In the genomic region with DNA sequence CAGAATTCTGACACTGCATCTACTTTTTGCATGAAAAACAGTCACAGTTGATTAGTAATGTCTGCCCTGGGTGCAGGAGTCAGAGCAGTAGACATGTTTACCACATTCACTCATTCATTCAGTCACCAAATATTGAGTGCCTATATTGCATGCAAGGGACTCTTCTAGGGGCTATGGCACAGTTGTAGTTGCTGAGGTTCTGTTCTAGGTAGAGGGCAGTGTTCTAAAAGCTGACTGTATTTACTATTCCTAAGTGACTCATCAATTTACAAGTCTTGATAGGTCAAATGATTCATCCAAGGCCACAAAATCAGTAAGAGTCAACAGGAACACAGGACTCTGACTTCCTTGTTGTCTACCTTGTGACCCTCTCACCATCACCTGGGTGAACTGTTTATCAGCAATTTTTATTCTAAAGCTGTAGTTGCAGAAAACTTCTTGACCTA, we compare ENCODE assay signal across 11 cellular contexts.
DNase-seq lines count a peak whose midpoint lies in the region; ATAC-seq and TF ChIP-seq lines count a peak whose summit lies in the region.
"Had no signal": no experiment of that assay in that cellular context is flagged by ENCODE, and none has a peak within 500 bp of the region (broad histone marks: within the 10 kb centered on the region; RNA-seq: fewer than 3 reads in every experiment).

No MANE protein-coding gene starts in this region.

- peak; percentile 78 for DNase-seq in Caki2 (ENCODE audit: low read depth)
- DNase-seq in HS-5 (ENCODE audit: low read depth): peak; percentile 18
- DNase-seq in activated T-helper 1 cell treated with anti-CD3 and anti-CD28 coated beads, Interleukin-12 subunit alpha, Interleukin-12 subunit beta, Interleukin-2, Interleukin-4 antibody, amounts not matched to agents 30 ng/mL and 10 ng/mL and 1 ng/mL, durations not matched to agents 14 hours and 24 hours and 36 hours (ENCODE audit: low spot score): no peak
- DNase-seq in iris pigment epithelial cell (ENCODE audit: low read depth): peak; percentile 68
- DNase-seq in GF-D8 (lab: John Stamatoyannopoulos, UW): no peak
- no peak for DNase-seq in DMS79 treated with DMSO at 0.1 percent for 48 hours (lab: John Stamatoyannopoulos, UW)
- no peak for DNase-seq in type B pancreatic cell (ENCODE audit: extremely low spot score, unreplicated experiment)
- DNase-seq: activated effector memory CD4-positive, alpha-beta T cell treated with anti-CD3 and anti-CD28 coated beads, Interleukin-2, amount 50 U/mL, for 16 hours; mesendoderm; NCI-H1436 treated with DMSO at 0.1 percent for 48 hours had no signal

- H3K36me3 Mint-ChIP-seq in activated T-helper 1 cell treated with anti-CD3 and anti-CD28 coated beads, Interleukin-12 subunit alpha, Interleukin-12 subunit beta, Interleukin-2, Interleukin-4 antibody, amounts not matched to agents 30 ng/mL and 10 ng/mL and 1 ng/mL, durations not matched to agents 14 hours and 24 hours and 36 hours (ENCODE audit: low read depth): peaks cover 36% of the 10 kb centered on the region
- H3K36me3 Mint-ChIP-seq in type B pancreatic cell: no peaks in the 10 kb centered on the region

- peaks cover 48% of the 10 kb centered on the region for H3K9me3 Mint-ChIP-seq in activated T-helper 1 cell treated with anti-CD3 and anti-CD28 coated beads, Interleukin-12 subunit alpha, Interleukin-12 subunit beta, Interleukin-2, Interleukin-4 antibody, amounts not matched to agents 30 ng/mL and 10 ng/mL and 1 ng/mL, durations not matched to agents 14 hours and 24 hours and 36 hours
- H3K9me3 Mint-ChIP-seq in type B pancreatic cell: peaks cover 4% of the 10 kb centered on the region

- no peak for TF ChIP-seq CTCF in type B pancreatic cell (conservative IDR thresholded peaks at IDR 0.05)

- ATAC-seq in GM19395 (IDR thresholded peaks at IDR 0.05; ENCODE audit: unreplicated experiment): no peak

- H3K27me3 Mint-ChIP-seq in activated T-helper 1 cell treated with anti-CD3 and anti-CD28 coated beads, Interleukin-12 subunit alpha, Interleukin-12 subunit beta, Interleukin-2, Interleukin-4 antibody, amounts not matched to agents 30 ng/mL and 10 ng/mL and 1 ng/mL, durations not matched to agents 14 hours and 24 hours and 36 hours (ENCODE audit: insufficient read depth): no peaks in the 10 kb centered on the region
- H3K27me3 Mint-ChIP-seq in type B pancreatic cell: no peaks in the 10 kb centered on the region

- intact Hi-C loops in activated T-helper 1 cell treated with anti-CD3 and anti-CD28 coated beads, Interleukin-12 subunit alpha, Interleukin-12 subunit beta, Interleukin-2, Interleukin-4 antibody, amounts not matched to agents 30 ng/mL and 10 ng/mL and 1 ng/mL, durations not matched to agents 14 hours and 24 hours and 36 hours (cut with micrococcal nuclease): loop anchor here (1.0 to 10.0 kb wide), 4 partner anchors 40 to 782 kb away; a partner anchor contains a TSS

- H3K27ac Mint-ChIP-seq in activated T-helper 1 cell treated with anti-CD3 and anti-CD28 coated beads, Interleukin-12 subunit alpha, Interleukin-12 subunit beta, Interleukin-2, Interleukin-4 antibody, amounts not matched to agents 30 ng/mL and 10 ng/mL and 1 ng/mL, durations not matched to agents 14 hours and 24 hours and 36 hours: peak overlapping the region; percentile 76
- H3K27ac Mint-ChIP-seq in type B pancreatic cell: no peak overlapping the region

- peak overlapping the region; percentile 60 for H3K4me3 Mint-ChIP-seq in activated T-helper 1 cell treated with anti-CD3 and anti-CD28 coated beads, Interleukin-12 subunit alpha, Interleukin-12 subunit beta, Interleukin-2, Interleukin-4 antibody, amounts not matched to agents 30 ng/mL and 10 ng/mL and 1 ng/mL, durations not matched to agents 14 hours and 24 hours and 36 hours
- no peak overlapping the region for H3K4me3 Mint-ChIP-seq in type B pancreatic cell

- peaks cover 89% of the 10 kb centered on the region for H3K4me1 Mint-ChIP-seq in activated T-helper 1 cell treated with anti-CD3 and anti-CD28 coated beads, Interleukin-12 subunit alpha, Interleukin-12 subunit beta, Interleukin-2, Interleukin-4 antibody, amounts not matched to agents 30 ng/mL and 10 ng/mL and 1 ng/mL, durations not matched to agents 14 hours and 24 hours and 36 hours (ENCODE audit: low read depth)
- H3K4me1 Mint-ChIP-seq in type B pancreatic cell (ENCODE audit: unreplicated experiment): peaks cover 54% of the 10 kb centered on the region

- in situ Hi-C loops in Caki2 (cut with HindIII; ENCODE audit: low pct_unique_long_range_greater_than_20kb, low sequenced_read_pairs): no loop called here

Comparison
In these comparisons a context has a peak if more than half of its experiments do, and no peak if none do; other contexts are left out.
1. DNase-seq: peak in Caki2 (single experiment), HS-5 (single experiment) and iris pigment epithelial cell (single experiment); none in activated T-helper 1 cell treated with anti-CD3 and anti-CD28 coated beads, Interleukin-12 subunit alpha, Interleukin-12 subunit beta, Interleukin-2, Interleukin-4 antibody, amounts not matched to agents 30 ng/mL and 10 ng/mL and 1 ng/mL, durations not matched to agents 14 hours and 24 hours and 36 hours (single experiment), GF-D8 (single experiment), DMS79 treated with DMSO at 0.1 percent for 48 hours (single experiment) and type B pancreatic cell (single experiment).